16 cellular contexts compared by ENCODE assay signal in the genomic region with DNA sequence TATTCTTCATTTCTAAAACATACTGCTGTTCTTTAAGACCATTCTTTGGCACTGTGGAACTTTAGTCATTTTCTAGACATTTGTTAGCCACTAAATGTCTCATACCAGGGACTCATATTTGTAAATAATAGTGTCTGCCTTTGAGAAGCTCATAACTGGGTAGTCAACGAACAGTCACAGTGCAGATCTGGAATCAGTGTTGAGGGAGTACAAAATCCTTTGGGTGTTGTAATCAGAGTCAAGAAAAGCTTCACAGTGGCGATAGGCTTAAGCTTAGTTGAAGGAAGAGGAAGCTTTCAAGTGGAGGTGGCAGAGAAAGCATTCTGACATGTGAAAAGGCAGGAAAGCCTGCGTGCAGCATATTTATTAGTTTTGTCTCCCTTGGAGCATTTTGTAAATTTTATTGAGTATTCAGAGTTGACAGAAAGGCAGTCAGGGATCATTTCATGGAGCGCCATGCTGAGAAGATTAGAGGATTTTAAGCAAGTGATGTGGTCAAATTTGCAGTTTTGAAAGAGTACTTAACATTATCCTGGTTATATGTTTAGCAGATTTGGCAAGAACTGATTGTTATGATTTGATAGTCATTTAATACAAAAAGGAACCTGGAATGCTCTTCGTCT.
DNase-seq lines count a peak whose midpoint lies in the region; ATAC-seq and TF ChIP-seq lines count a peak whose summit lies in the region.
"Had no signal": no experiment of that assay in that cellular context is flagged by ENCODE, and none has a peak within 500 bp of the region (broad histone marks: within the 10 kb centered on the region; RNA-seq: fewer than 3 reads in every experiment).

No MANE protein-coding gene starts in this region.

- no peak overlapping the region for H3K9ac ChIP-seq in PC-3 (ENCODE audit: low read length)

- no peak overlapping the region for H3K4me3 Mint-ChIP-seq in activated T-cell treated with anti-CD3 and anti-CD28 coated beads, Interleukin-2, amount 50 U/mL, for 72 hours
- H3K4me3 Mint-ChIP-seq in activated CD4-positive, alpha-beta T cell treated with anti-CD3 and anti-CD28 coated beads, Interleukin-2, amount 10 ng/mL, durations not matched to agents 24 days and 14 days, result no peak overlapping the region
- H3K4me3 Mint-ChIP-seq in T-helper 17 cell, result no peak overlapping the region

- no peaks in the 10 kb centered on the region for H3K27me3 Mint-ChIP-seq in activated T-cell treated with anti-CD3 and anti-CD28 coated beads, Interleukin-2, amount 50 U/mL, for 72 hours (ENCODE audit: low read depth)
- no peaks in the 10 kb centered on the region for H3K27me3 Mint-ChIP-seq in activated CD4-positive, alpha-beta T cell treated with anti-CD3 and anti-CD28 coated beads, Interleukin-2, amount 10 ng/mL, durations not matched to agents 24 days and 14 days
- H3K27me3 Mint-ChIP-seq in T-helper 17 cell, result no peaks in the 10 kb centered on the region

- intact Hi-C loops in left ventricle myocardium superior (cut with micrococcal nuclease) (no loop called here), PC-3 (cut with micrococcal nuclease) (no loop called here)
- intact Hi-C loops in activated CD4-positive, alpha-beta T cell treated with anti-CD3 and anti-CD28 coated beads, Interleukin-2, amount 10 ng/mL, durations not matched to agents 24 days and 14 days (cut with micrococcal nuclease), result no loop called here

- H3K27ac ChIP-seq in cardiac muscle cell (peak overlapping the region; percentile 55), PC-3 (ENCODE audit: low read length) (no peak overlapping the region)
- H3K27ac ChIP-seq: A549, heart left ventricle, lower lobe of right lung, SJCRH30 had no signal

- DNase-seq in cardiac muscle cell (ENCODE audit: low read depth in 1 of 2, low spot score in 1 of 2), result peak in 1 of 2 donors; percentile 40
- DNase-seq in left ventricle myocardium superior, result no peak
- DNase-seq in PC-3, result peak; percentile 79
- DNase-seq in fibroblast of villous mesenchyme (ENCODE audit: low read depth), result peak; percentile 44
- no peak for DNase-seq in activated T-cell treated with anti-CD3 and anti-CD28 coated beads, Interleukin-2, amount 50 U/mL, for 72 hours
- DNase-seq in activated CD4-positive, alpha-beta T cell treated with anti-CD3 and anti-CD28 coated beads, Interleukin-2, amount 10 ng/mL, durations not matched to agents 24 days and 14 days, result no peak
- DNase-seq in T-helper 17 cell, result no peak
- no peak for DNase-seq in activated CD8-positive, alpha-beta memory T cell treated with anti-CD3 and anti-CD28 coated beads, Interleukin-2, amount 50 U/mL, for 48 hours
- DNase-seq: activated CD4-positive, CD25-positive, alpha-beta regulatory T cell treated with anti-CD3 and anti-CD28 coated beads, Interleukin-2, amount 50 U/mL, for 72 hours; body of pancreas; heart left ventricle; lower lobe of right lung; NCI-H1417 treated with DMSO at 0.1 percent for 48 hours; SJCRH30; stimulated activated CD8-positive, alpha-beta memory T cell treated with anti-CD3 and anti-CD28 coated beads, Interleukin-4, amount 100 ng/mL, for 48 hours had no signal

- peaks cover 30% of the 10 kb centered on the region for H3K79me2 ChIP-seq in PC-3 (ENCODE audit: low read length)

- H3K4me1 ChIP-seq in cardiac muscle cell (ENCODE audit: low read depth), result peaks cover 23% of the 10 kb centered on the region
- peaks cover 23% of the 10 kb centered on the region for H3K4me1 ChIP-seq in PC-3 (ENCODE audit: insufficient read depth, low read length)
- H3K4me1 ChIP-seq: heart left ventricle, SJCRH30 had no signal

- POLR2A ChIA-PET in PC-3 (lab: Charles Lee; ENCODE audit: unreplicated experiment), result interaction anchor here (0.6 to 0.7 kb wide), 5 partner anchors 123 to 1153 kb away, joined by 3 to 23 read pairs (median 6); no protein-coding TSS in a partner anchor

- no peak overlapping the region for H2AFZ ChIP-seq in PC-3 (ENCODE audit: low read length)

- H3K27ac Mint-ChIP-seq in activated T-cell treated with anti-CD3 and anti-CD28 coated beads, Interleukin-2, amount 50 U/mL, for 72 hours, result no peak overlapping the region
- no peak overlapping the region for H3K27ac Mint-ChIP-seq in activated CD4-positive, alpha-beta T cell treated with anti-CD3 and anti-CD28 coated beads, Interleukin-2, amount 10 ng/mL, durations not matched to agents 24 days and 14 days
- no peak overlapping the region for H3K27ac Mint-ChIP-seq in T-helper 17 cell

- BruUV-seq in PC-3 (replicated peaks; lab: Mats Ljungman, UMichigan), result no TSS peak

- peaks cover 0 to 4% of the 10 kb centered on the region in 2 donors for H3K36me3 Mint-ChIP-seq in activated T-cell treated with anti-CD3 and anti-CD28 coated beads, Interleukin-2, amount 50 U/mL, for 72 hours (ENCODE audit: insufficient read depth in 2 of 2)
- peaks cover 5% of the 10 kb centered on the region for H3K36me3 Mint-ChIP-seq in activated CD4-positive, alpha-beta T cell treated with anti-CD3 and anti-CD28 coated beads, Interleukin-2, amount 10 ng/mL, durations not matched to agents 24 days and 14 days (ENCODE audit: low read depth)
- peaks cover under 1% of the 10 kb centered on the region for H3K36me3 Mint-ChIP-seq in T-helper 17 cell (ENCODE audit: low read depth)

- peaks cover 5% of the 10 kb centered on the region for H3F3A ChIP-seq in PC-3 (ENCODE audit: low read length, unreplicated experiment)

- H4K20me1 ChIP-seq in PC-3 (ENCODE audit: low read length), result peaks cover 18% of the 10 kb centered on the region; the same call in 1 of the 2 replicates

- no peak overlapping the region for H3K4me2 ChIP-seq in PC-3 (ENCODE audit: low read length)
- H3K4me2 ChIP-seq: A549 had no signal

- no peak overlapping the region for H3K4me3 ChIP-seq in cardiac muscle cell
- no peak overlapping the region for H3K4me3 ChIP-seq in PC-3 (ENCODE audit: low read length)
- no peak overlapping the region for H3K4me3 ChIP-seq in fibroblast of villous mesenchyme (ENCODE audit: low read depth, low read length)
- H3K4me3 ChIP-seq: A549, body of pancreas, heart left ventricle, lower lobe of right lung, SJCRH30 had no signal

- H3K36me3 ChIP-seq in cardiac muscle cell, result no peaks in the 10 kb centered on the region
- peaks cover 8% of the 10 kb centered on the region; the same call in 1 of the 2 replicates for H3K36me3 ChIP-seq in PC-3 (ENCODE audit: low read depth, low read length)
- H3K36me3 ChIP-seq: heart left ventricle, lower lobe of right lung, SJCRH30 had no signal

- CTCF ChIA-PET in PC-3 (lab: Charles Lee), result no interaction called here

- peaks cover 9% of the 10 kb centered on the region for H3K4me1 Mint-ChIP-seq in activated T-cell treated with anti-CD3 and anti-CD28 coated beads, Interleukin-2, amount 50 U/mL, for 72 hours (ENCODE audit: low read depth)
- peaks cover 4% of the 10 kb centered on the region for H3K4me1 Mint-ChIP-seq in activated CD4-positive, alpha-beta T cell treated with anti-CD3 and anti-CD28 coated beads, Interleukin-2, amount 10 ng/mL, durations not matched to agents 24 days and 14 days
- peaks cover 18% of the 10 kb centered on the region for H3K4me1 Mint-ChIP-seq in T-helper 17 cell

- TF ChIP-seq CTCF in cardiac muscle cell (IDR thresholded peaks at IDR 0.05; ENCODE audit: low read depth, low read length), result no peak
- no peak for TF ChIP-seq CTCF in PC-3 (conservative IDR thresholded peaks at IDR 0.05; ENCODE audit: low read depth, low read length)
- no peak for TF ChIP-seq CTCF in fibroblast of villous mesenchyme (IDR thresholded peaks at IDR 0.05; ENCODE audit: insufficient read depth, low read depth, low read length)

- ATAC-seq in left ventricle myocardium superior (no peak), PC-3 (peak; percentile 68), T-helper 17 cell (no peak)
- ATAC-seq in activated T-cell treated with anti-CD3 and anti-CD28 coated beads, Interleukin-2, amount 50 U/mL, for 72 hours (replicated peaks in 1 of 2), result no peak
- ATAC-seq: A549, body of pancreas, heart left ventricle had no signal

- H3K9me3 ChIP-seq in cardiac muscle cell (ENCODE audit: low read depth), result no peaks in the 10 kb centered on the region
- no peaks in the 10 kb centered on the region for H3K9me3 ChIP-seq in PC-3 (ENCODE audit: low read length)
- no peaks in the 10 kb centered on the region for H3K9me3 ChIP-seq in T-helper 17 cell (ENCODE audit: control insufficient read depth, low read length, poor library complexity, severe bottlenecking)
- H3K9me3 ChIP-seq: A549, body of pancreas, heart left ventricle, lower lobe of right lung, SJCRH30 had no signal

- H3K9me2 ChIP-seq in PC-3 (replicated peaks; ENCODE audit: low read length), result no peaks in the 10 kb centered on the region

- no peaks in the 10 kb centered on the region for H3K27me3 ChIP-seq in cardiac muscle cell
- no peaks in the 10 kb centered on the region for H3K27me3 ChIP-seq in PC-3 (ENCODE audit: low read length)
- H3K27me3 ChIP-seq: body of pancreas, heart left ventricle, SJCRH30 had no signal

- no peaks in the 10 kb centered on the region for H3K9me3 Mint-ChIP-seq in activated T-cell treated with anti-CD3 and anti-CD28 coated beads, Interleukin-2, amount 50 U/mL, for 72 hours
- no peaks in the 10 kb centered on the region for H3K9me3 Mint-ChIP-seq in activated CD4-positive, alpha-beta T cell treated with anti-CD3 and anti-CD28 coated beads, Interleukin-2, amount 10 ng/mL, durations not matched to agents 24 days and 14 days

Comparison
In these comparisons a context has a peak if more than half of its experiments do, and no peak if none do; other contexts are left out.
1. DNase-seq: peak in PC-3 (single experiment) and fibroblast of villous mesenchyme (single experiment); none in left ventricle myocardium superior (single experiment), activated T-cell treated with anti-CD3 and anti-CD28 coated beads, Interleukin-2, amount 50 U/mL, for 72 hours (0 of 2), activated CD4-positive, alpha-beta T cell treated with anti-CD3 and anti-CD28 coated beads, Interleukin-2, amount 10 ng/mL, durations not matched to agents 24 days and 14 days (single experiment), T-helper 17 cell (0 of 3) and activated CD8-positive, alpha-beta memory T cell treated with anti-CD3 and anti-CD28 coated beads, Interleukin-2, amount 50 U/mL, for 48 hours (single experiment).